Comparison of ENCODE assay signal across 18 cellular contexts in the genomic region with DNA sequence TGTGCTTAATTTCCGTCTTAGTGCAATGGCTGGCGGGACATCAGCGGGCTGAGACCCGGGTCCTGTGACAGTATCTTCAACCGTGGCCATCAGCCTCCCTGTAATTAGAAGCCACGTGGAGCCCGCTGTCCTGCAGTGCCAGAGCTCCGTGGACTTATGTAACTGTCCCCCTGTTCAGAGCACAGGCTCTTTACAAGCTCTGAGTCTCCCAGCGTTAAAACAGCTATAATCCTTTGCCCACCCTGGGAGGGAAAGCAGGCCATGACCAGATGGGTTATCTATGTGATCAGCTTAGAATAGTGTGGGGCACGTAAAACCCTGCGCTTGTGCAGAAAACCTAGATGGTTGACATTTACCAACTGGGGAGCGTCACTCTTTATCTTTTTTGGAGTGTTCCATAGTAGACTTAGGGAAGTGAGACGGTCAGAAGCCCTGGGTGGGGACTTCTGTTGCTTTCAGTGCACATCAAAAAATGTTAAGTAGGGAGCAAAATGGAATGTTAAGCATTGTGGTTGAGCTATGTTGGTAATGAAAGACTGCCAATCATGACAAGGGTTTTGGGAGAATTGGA.
DNase-seq lines count a peak whose midpoint lies in the region; TF ChIP-seq lines count a peak whose summit lies in the region.
"Had no signal": no experiment of that assay in that cellular context is flagged by ENCODE, and none has a peak within 500 bp of the region (broad histone marks: within the 10 kb centered on the region; RNA-seq: fewer than 3 reads in every experiment).

No MANE protein-coding gene starts in this region.

- H3K4me2 ChIP-seq in neural progenitor cell: no peak overlapping the region
- H3K4me2 ChIP-seq: hepatocyte had no signal

- H2AFZ ChIP-seq in neural progenitor cell (replicated peaks): no peak overlapping the region
- H2AFZ ChIP-seq: hepatocyte had no signal

- peaks cover 23% of the 10 kb centered on the region for H3K4me1 ChIP-seq in BE2C
- peaks cover 19% of the 10 kb centered on the region for H3K4me1 ChIP-seq in neural progenitor cell

- H3K9me3 ChIP-seq in BE2C (no peaks in the 10 kb centered on the region), neural progenitor cell (ENCODE audit: low read depth) (no peaks in the 10 kb centered on the region)
- H3K9me3 ChIP-seq: neutrophil had no signal

- peaks cover 24% of the 10 kb centered on the region for H3K4me1 Mint-ChIP-seq in neural progenitor cell
- no peaks in the 10 kb centered on the region for H3K4me1 Mint-ChIP-seq in activated CD4-positive, alpha-beta T cell treated with anti-CD3 and anti-CD28 coated beads, Interleukin-2, amount 10 ng/mL, durations not matched to agents 7 days and 5 days
- H3K4me1 Mint-ChIP-seq: activated naive CD8-positive, alpha-beta T cell treated with anti-CD3 and anti-CD28 coated beads for 36 hours; IgD-negative memory B cell had no signal

- H4K20me1 ChIP-seq in neural progenitor cell (ENCODE audit: low read depth): no peaks in the 10 kb centered on the region

- H3K36me3 Mint-ChIP-seq in neural progenitor cell: no peaks in the 10 kb centered on the region
- no peaks in the 10 kb centered on the region for H3K36me3 Mint-ChIP-seq in activated CD4-positive, alpha-beta T cell treated with anti-CD3 and anti-CD28 coated beads, Interleukin-2, amount 10 ng/mL, durations not matched to agents 7 days and 5 days (ENCODE audit: low read depth)
- H3K36me3 Mint-ChIP-seq: activated naive CD8-positive, alpha-beta T cell treated with anti-CD3 and anti-CD28 coated beads for 36 hours; IgD-negative memory B cell had no signal

- no peaks in the 10 kb centered on the region for H3K27me3 ChIP-seq in BE2C
- no peaks in the 10 kb centered on the region for H3K27me3 ChIP-seq in neural progenitor cell
- H3K27me3 ChIP-seq: hepatocyte had no signal

- CTCF ChIA-PET in activated CD4-positive, alpha-beta T cell treated with anti-CD3 and anti-CD28 coated beads, Interleukin-2, amount 10 ng/mL, durations not matched to agents 7 days and 5 days (lab: Charles Lee): no interaction called here

- no peaks in the 10 kb centered on the region for H3K36me3 ChIP-seq in BE2C
- no peaks in the 10 kb centered on the region for H3K36me3 ChIP-seq in neural progenitor cell
- H3K36me3 ChIP-seq: neutrophil had no signal

- peaks cover 12% of the 10 kb centered on the region for H3F3A ChIP-seq in neural progenitor cell (ENCODE audit: low read depth)

- H3K27ac Mint-ChIP-seq in neural progenitor cell: no peak overlapping the region
- H3K27ac Mint-ChIP-seq in activated CD4-positive, alpha-beta T cell treated with anti-CD3 and anti-CD28 coated beads, Interleukin-2, amount 10 ng/mL, durations not matched to agents 7 days and 5 days: no peak overlapping the region
- H3K27ac Mint-ChIP-seq: activated CD8-positive, alpha-beta T cell treated with anti-CD3 and anti-CD28 coated beads, Interleukin-2, amount 10 ng/mL, durations not matched to agents 7 days and 5 days; activated naive CD8-positive, alpha-beta T cell treated with anti-CD3 and anti-CD28 coated beads for 36 hours; activated T-cell treated with anti-CD3 and anti-CD28 coated beads, Interleukin-2, amount 50 U/mL, for 72 hours; effector memory CD8-positive, alpha-beta T cell had no signal

- in situ Hi-C loops in GM13976 (cut with MboI; ENCODE audit: low sequenced_read_pairs, unreplicated experiment): no loop called here

- no peak overlapping the region for H3K27ac ChIP-seq in neural progenitor cell
- H3K27ac ChIP-seq: hepatocyte, neutrophil had no signal

- H3K9me3 Mint-ChIP-seq in neural progenitor cell: no peaks in the 10 kb centered on the region
- H3K9me3 Mint-ChIP-seq in activated CD4-positive, alpha-beta T cell treated with anti-CD3 and anti-CD28 coated beads, Interleukin-2, amount 10 ng/mL, durations not matched to agents 7 days and 5 days: peaks cover 2% of the 10 kb centered on the region
- H3K9me3 Mint-ChIP-seq: activated naive CD8-positive, alpha-beta T cell treated with anti-CD3 and anti-CD28 coated beads for 36 hours had no signal

- no peak overlapping the region for H3K4me3 Mint-ChIP-seq in neural progenitor cell
- no peak overlapping the region for H3K4me3 Mint-ChIP-seq in activated CD4-positive, alpha-beta T cell treated with anti-CD3 and anti-CD28 coated beads, Interleukin-2, amount 10 ng/mL, durations not matched to agents 7 days and 5 days
- H3K4me3 Mint-ChIP-seq: activated CD8-positive, alpha-beta T cell treated with anti-CD3 and anti-CD28 coated beads, Interleukin-2, amount 10 ng/mL, durations not matched to agents 7 days and 5 days; activated naive CD8-positive, alpha-beta T cell treated with anti-CD3 and anti-CD28 coated beads for 36 hours; activated T-cell treated with anti-CD3 and anti-CD28 coated beads, Interleukin-2, amount 50 U/mL, for 72 hours; effector memory CD8-positive, alpha-beta T cell; IgD-negative memory B cell had no signal

- H3K4me3 ChIP-seq in BE2C (ENCODE audit: low read depth, low read length) (peak overlapping the region; percentile 21), fibroblast of villous mesenchyme (ENCODE audit: low read depth, low read length) (no peak overlapping the region), neural progenitor cell (no peak overlapping the region)
- H3K4me3 ChIP-seq: hepatocyte had no signal

- no peak for TF ChIP-seq CTCF in BE2C (IDR thresholded peaks at IDR 0.05; ENCODE audit: low read depth, low read length)
- no peak for TF ChIP-seq CTCF in fibroblast of villous mesenchyme (IDR thresholded peaks at IDR 0.05; ENCODE audit: insufficient read depth, low read depth, low read length)
- no peak for TF ChIP-seq CTCF in neural progenitor cell (IDR thresholded peaks at IDR 0.05)
- TF ChIP-seq CTCF in GM13976 (IDR thresholded peaks at IDR 0.05; ENCODE audit: borderline replicate concordance, control extremely low read depth, extremely low read depth, insufficient read depth, missing control alignments): no peak

- peaks cover 2% of the 10 kb centered on the region for H3K27me3 Mint-ChIP-seq in neural progenitor cell (ENCODE audit: insufficient read depth, low read depth)
- H3K27me3 Mint-ChIP-seq in activated CD4-positive, alpha-beta T cell treated with anti-CD3 and anti-CD28 coated beads, Interleukin-2, amount 10 ng/mL, durations not matched to agents 7 days and 5 days: no peaks in the 10 kb centered on the region
- H3K27me3 Mint-ChIP-seq: activated naive CD8-positive, alpha-beta T cell treated with anti-CD3 and anti-CD28 coated beads for 36 hours had no signal

- H3K9ac ChIP-seq in neural progenitor cell: no peak overlapping the region

- DNase-seq in BE2C (peak; percentile 37), NCI-H82 (lab: John Stamatoyannopoulos, UW) (peak; percentile 93), fibroblast of villous mesenchyme (ENCODE audit: low read depth) (peak; percentile 6), neural progenitor cell (ENCODE audit: low spot score) (peak; percentile 31), GM13976 (ENCODE audit: low spot score) (no peak), pons (ENCODE audit: low spot score) (no peak), A172 (ENCODE audit: low spot score) (no peak)
- DNase-seq in activated CD4-positive, alpha-beta T cell treated with anti-CD3 and anti-CD28 coated beads, Interleukin-2, amount 10 ng/mL, durations not matched to agents 7 days and 5 days: no peak
- DNase-seq: activated CD8-positive, alpha-beta T cell treated with anti-CD3 and anti-CD28 coated beads, Interleukin-2, amount 10 ng/mL, durations not matched to agents 7 days and 5 days; activated naive CD8-positive, alpha-beta T cell treated with anti-CD3 and anti-CD28 coated beads for 36 hours; activated T-cell treated with anti-CD3 and anti-CD28 coated beads, Interleukin-2, amount 50 U/mL, for 72 hours; effector memory CD8-positive, alpha-beta T cell; H7; stimulated activated CD4-positive, alpha-beta T cell treated with anti-CD3 and anti-CD28 coated beads, Interleukin-2, amount 100 ng/mL, for 48 hours; SW 1271 had no signal

- no peaks in the 10 kb centered on the region for H3K79me2 ChIP-seq in neural progenitor cell (ENCODE audit: low read depth)
- H3K79me2 ChIP-seq: hepatocyte had no signal

- POLR2A ChIA-PET in activated CD4-positive, alpha-beta T cell treated with anti-CD3 and anti-CD28 coated beads, Interleukin-2, amount 10 ng/mL, durations not matched to agents 7 days and 5 days (lab: Charles Lee): no interaction called here

Comparison
In these comparisons a context has a peak if more than half of its experiments do, and no peak if none do; other contexts are left out.
1. DNase-seq: peak in BE2C (single experiment), NCI-H82 (single experiment), fibroblast of villous mesenchyme (single experiment) and neural progenitor cell (single experiment); none in GM13976 (single experiment), pons (single experiment), activated CD4-positive, alpha-beta T cell treated with anti-CD3 and anti-CD28 coated beads, Interleukin-2, amount 10 ng/mL, durations not matched to agents 7 days and 5 days (single experiment) and A172 (single experiment).